Comparison of ENCODE assay signal across 23 cellular contexts in genomic region chr4:19178835-19179234, GRCh38.
"Had no signal": no experiment of that assay in that cellular context is flagged by ENCODE, and none has a peak within 500 bp of the region (broad histone marks: within the 10 kb centered on the region; RNA-seq: fewer than 3 reads in every experiment).

No MANE protein-coding gene starts in this region.

- ATAC-seq: activated CD8-positive, alpha-beta T cell treated with anti-CD3 and anti-CD28 coated beads, Interleukin-2, amount 10 ng/mL, durations not matched to agents 7 days and 5 days; K562; PC-3 had no signal

- H3K27me3 ChIP-seq: ascending aorta, Peyer's patch had no signal

- H3K4me1 ChIP-seq: ascending aorta, Peyer's patch had no signal

- H3K27ac ChIP-seq: ascending aorta, Peyer's patch, WERI-Rb-1 had no signal

- DNase-seq: activated CD4-positive, alpha-beta T cell treated with anti-CD3 and anti-CD28 coated beads for 1 hour; activated CD4-positive, alpha-beta T cell treated with anti-CD3 and anti-CD28 coated beads for 48 hours; activated CD4-positive, CD25-positive, alpha-beta regulatory T cell; activated CD8-positive, alpha-beta T cell treated with anti-CD3 and anti-CD28 coated beads, Interleukin-2, amount 10 ng/mL, durations not matched to agents 7 days and 5 days; activated gamma-delta T cell; activated naive CD4-positive, alpha-beta T cell treated with Interleukin-2 at 50 U/mL for 16 hours; activated naive CD8-positive, alpha-beta T cell treated with anti-CD3 and anti-CD28 coated beads, Interleukin-2, amount 10 ng/mL, durations not matched to agents 7 days and 5 days; activated T-cell treated with anti-CD3 and anti-CD28 coated beads, Interleukin-2, amount 50 U/mL, for 24 hours; amygdala; NCI-H1048; NCI-H1436 treated with DMSO at 0.1 percent for 48 hours; NCI-H1694 treated with DMSO at 0.1 percent for 48 hours; NCI-H2029; NCI-H345; NCI-H524 treated with DMSO at 0.1 percent for 48 hours; PC-3; Peyer's patch; RPMI8226; SW 1271; T1000; WERI-Rb-1 had no signal

- H3K4me3 ChIP-seq: ascending aorta, K562, Peyer's patch had no signal

- H3K9me3 ChIP-seq: ascending aorta, Peyer's patch had no signal

- H3K36me3 ChIP-seq: ascending aorta, Peyer's patch, WERI-Rb-1 had no signal
